1 cellular context compared by ENCODE assay signal in genomic region chr6:154440022-154440421, GRCh38.
A peak's percentile ranks its signal among the peaks of the same experiment; 100 is the strongest.
TF ChIP-seq lines count a peak whose summit lies in the region.

No MANE protein-coding gene starts in this region.

TF ChIP-seq in HepG2, 621 proteins besides CTCF, POLR2A, EP300 and RAD21 (continued from another document and continues in another):
- TF ChIP-seq CHD4 (IDR thresholded peaks at IDR 0.05; ENCODE audit: borderline replicate concordance, low read length) (0 out of 2 replicates have a peak, but pooled peaks have one; percentile 31), NKX3-1 (CRISPR knock-in tag; IDR thresholded peaks at IDR 0.05) (peak; percentile 92), ZBTB34 (CRISPR knock-in tag; IDR thresholded peaks at IDR 0.05) (peak; percentile 76), ATM (IDR thresholded peaks at IDR 0.05; ENCODE audit: borderline replicate concordance) (no peak), NCOA2 (CRISPR knock-in tag; IDR thresholded peaks at IDR 0.05) (peak; percentile 87), SNRNP70 (IDR thresholded peaks at IDR 0.05; ENCODE audit: low read depth, low read length) (no peak), ZNF331 (CRISPR knock-in tag; IDR thresholded peaks at IDR 0.05) (peak; percentile 92), PRDM15 (CRISPR knock-in tag; IDR thresholded peaks at IDR 0.05) (peak; percentile 25; the same call in 1 of the 2 replicates), FOXA1 (IDR thresholded peaks at IDR 0.05) (no peak), FOXA1 (CRISPR knock-in tag; IDR thresholded peaks at IDR 0.05) (peak; percentile 92), KLF11 (CRISPR knock-in tag; IDR thresholded peaks at IDR 0.05) (peak; percentile 89; the same call in 1 of the 2 replicates), ZNF703 (CRISPR knock-in tag; IDR thresholded peaks at IDR 0.05; ENCODE audit: borderline replicate concordance) (0 out of 2 replicates have a peak, but pooled peaks have one; percentile 39), ZNF44 (CRISPR knock-in tag; IDR thresholded peaks at IDR 0.05) (no peak), HDAC6 (IDR thresholded peaks at IDR 0.05; ENCODE audit: low read depth, low read length) (no peak), ZFP37 (CRISPR knock-in tag; IDR thresholded peaks at IDR 0.05; ENCODE audit: borderline replicate concordance) (peak; percentile 81; the same call in 1 of the 2 replicates), RCOR2 (CRISPR knock-in tag; IDR thresholded peaks at IDR 0.05) (peak; percentile 89), ATF2 (CRISPR knock-in tag; IDR thresholded peaks at IDR 0.05) (peak; percentile 63; the same call in 1 of the 2 replicates), MXD1 (CRISPR knock-in tag; IDR thresholded peaks at IDR 0.05) (no peak), RXRA (CRISPR knock-in tag; IDR thresholded peaks at IDR 0.05) (peak; percentile 38; the same call in 1 of the 2 replicates), ZBTB10 (CRISPR knock-in tag; IDR thresholded peaks at IDR 0.05; ENCODE audit: borderline replicate concordance) (no peak), TARDBP (CRISPR knock-in tag; IDR thresholded peaks at IDR 0.05) (peak; percentile 76), TBL1XR1 (IDR thresholded peaks at IDR 0.05; ENCODE audit: borderline replicate concordance, low read length, partially characterized antibody) (no peak), NONO (IDR thresholded peaks at IDR 0.05) (no peak), NONO (CRISPR knock-in tag; conservative IDR thresholded peaks at IDR 0.05) (peak; percentile 71), ZMYM3 (CRISPR knock-in tag; IDR thresholded peaks at IDR 0.05) (no peak; the same call in 1 of the 2 replicates), NFRKB (IDR thresholded peaks at IDR 0.05) (no peak), ZNF766 (CRISPR knock-in tag; IDR thresholded peaks at IDR 0.05; ENCODE audit: borderline replicate concordance) (0 out of 2 replicates have a peak, but pooled peaks have one; percentile 28), MXD3 (CRISPR knock-in tag; IDR thresholded peaks at IDR 0.05) (no peak; the same call in 1 of the 2 replicates), ZBTB2 (CRISPR knock-in tag; IDR thresholded peaks at IDR 0.05; ENCODE audit: low read depth) (no peak), TFDP1 (CRISPR knock-in tag; IDR thresholded peaks at IDR 0.05; ENCODE audit: borderline replicate concordance) (peak; percentile 96), SP1 (IDR thresholded peaks at IDR 0.05) (no peak), SP1 (CRISPR knock-in tag; IDR thresholded peaks at IDR 0.05) (no peak), HOXA9 (CRISPR knock-in tag; IDR thresholded peaks at IDR 0.05; ENCODE audit: borderline replicate concordance) (no peak), ZNF740 (CRISPR knock-in tag; IDR thresholded peaks at IDR 0.05) (no peak), ZNF281 (CRISPR knock-in tag; IDR thresholded peaks at IDR 0.05; ENCODE audit: borderline replicate concordance) (peak; percentile 69; the same call in 1 of the 2 replicates), ZNF614 (CRISPR knock-in tag; IDR thresholded peaks at IDR 0.05; ENCODE audit: borderline replicate concordance) (peak; percentile 69; the same call in 1 of the 2 replicates), ZBTB26 (CRISPR knock-in tag; IDR thresholded peaks at IDR 0.05; ENCODE audit: borderline replicate concordance) (peak; percentile 99), ZNF879 (CRISPR knock-in tag; IDR thresholded peaks at IDR 0.05) (peak; percentile 67; the same call in 1 of the 2 replicates), ZUFSP (CRISPR knock-in tag; IDR thresholded peaks at IDR 0.05; ENCODE audit: borderline replicate concordance) (no peak), SAP130 (CRISPR knock-in tag; IDR thresholded peaks at IDR 0.05; ENCODE audit: low read depth) (peak; percentile 71), ZNF234 (CRISPR knock-in tag; conservative IDR thresholded peaks at IDR 0.05) (no peak)
